3 cellular contexts compared by ENCODE assay signal in genomic region chr6:17320266-17320665, GRCh38. TPM values are rescaled to one million over a fixed set of nuclear protein-coding genes. Genes with fewer than 3 reads are reported as not detected.
"Had no signal": no experiment of that assay in that cellular context is flagged by ENCODE, and none has a peak within 500 bp of the region (broad histone marks: within the 10 kb centered on the region; RNA-seq: fewer than 3 reads in every experiment).

No MANE protein-coding gene starts in this region.

RNA-seq across cellular contexts. Expression of gene RBM24, which starts 39.1 kb away (rescaled TPM):
- total RNA-seq: HT-29, K562 had no signal
- polyA plus RNA-seq: IgD-negative memory B cell, K562 had no signal
